ENCODE assay signal across 8 cellular contexts in genomic region chr14:44961151-44961729, GRCh38. TPM values are rescaled to one million over a fixed set of nuclear protein-coding genes. Genes with fewer than 3 reads are reported as not detected.
DNase-seq lines count a peak whose midpoint lies in the region; ATAC-seq and TF ChIP-seq lines count a peak whose summit lies in the region.

No MANE protein-coding gene starts in this region.

- peak overlapping the region; percentile 99 for H3K4me3 ChIP-seq in endodermal cell (ENCODE audit: low read length)

- no peaks in the 10 kb centered on the region for H3K27me3 Mint-ChIP-seq in endodermal cell (ENCODE audit: insufficient read depth)

- H3K9ac ChIP-seq in endodermal cell (ENCODE audit: extremely low read depth, low read length, poor library complexity, severe bottlenecking) = peak overlapping the region; percentile 77

- H3K9me3 ChIP-seq in endodermal cell (ENCODE audit: control insufficient read depth, low read length) = no peaks in the 10 kb centered on the region

- H3K4me1 Mint-ChIP-seq in endodermal cell = peaks cover 43% of the 10 kb centered on the region

- no peak for TF ChIP-seq CTCF in endodermal cell (conservative IDR thresholded peaks at IDR 0.05)

- H3K36me3 Mint-ChIP-seq in endodermal cell (ENCODE audit: low read depth) = peaks cover 6% of the 10 kb centered on the region

- no peaks in the 10 kb centered on the region for H3K27me3 ChIP-seq in endodermal cell (ENCODE audit: control insufficient read depth, insufficient read depth, low read length, poor library complexity, severe bottlenecking)

- peaks cover 5% of the 10 kb centered on the region for H3K36me3 ChIP-seq in endodermal cell (ENCODE audit: control insufficient read depth, insufficient read depth, low read length)

- 0% methylated on average over 8 to 18 of the region's 21 CpGs for WGBS in endodermal cell (ENCODE audit: insufficient coverage in 1 of 2, insufficient read length in 1 of 2), 2 experiments

- H3K27ac Mint-ChIP-seq in endodermal cell = no peak overlapping the region

- ATAC-seq in GM18861 (IDR thresholded peaks at IDR 0.05; ENCODE audit: unreplicated experiment) (peak; percentile 2), HG03097 (IDR thresholded peaks at IDR 0.05; ENCODE audit: low FRiP score, unreplicated experiment) (peak; percentile 10)

- H3K9me3 Mint-ChIP-seq in endodermal cell = no peaks in the 10 kb centered on the region

- peak overlapping the region; percentile 88 for H3K27ac ChIP-seq in endodermal cell (ENCODE audit: low read depth, low read length)

- H3K4me1 ChIP-seq in endodermal cell (ENCODE audit: control insufficient read depth, insufficient read depth, low read length) = peaks cover 5% of the 10 kb centered on the region

- no peak overlapping the region for H3K4me3 Mint-ChIP-seq in endodermal cell

- DNase-seq in AG08396 (ENCODE audit: low spot score) = peak; percentile 56
- DNase-seq in NCI-H510A (lab: John Stamatoyannopoulos, UW) = peak; percentile 17
- peak; percentile 72 for DNase-seq in activated CD8-positive, alpha-beta memory T cell treated with anti-CD3 and anti-CD28 coated beads for 24 hours
- DNase-seq in endodermal cell = peak; percentile 77
- DNase-seq in midbrain (lab: John Stamatoyannopoulos, UW) = peak; percentile 57
- DNase-seq in stimulated activated CD8-positive, alpha-beta memory T cell treated with anti-CD3 and anti-CD28 coated beads, Interleukin-4, amount 100 ng/mL, for 1 hour (ENCODE audit: low read depth in 2 of 2, low spot score in 1 of 2) = peak; percentile 17 to 21

RNA-seq across cellular contexts. Expression of gene KLHL28, which starts 0.5 kb away (rescaled TPM):
- total RNA-seq in endodermal cell = 10 to 100 TPM; 18.6 to 20.3 TPM
- polyA plus RNA-seq in endodermal cell (2013, experiment 1 of 2) = 15.1 TPM
- 14.3 TPM for polyA plus RNA-seq in endodermal cell (2013, experiment 2 of 2)

RNA-seq across cellular contexts. Expression of gene TOGARAM1, which starts 0.8 kb away (rescaled TPM):
- total RNA-seq in endodermal cell = 10 to 100 TPM; 12.3 to 13.7 TPM
- polyA plus RNA-seq in endodermal cell (2013, experiment 1 of 2) = 12.6 TPM
- polyA plus RNA-seq in endodermal cell (2013, experiment 2 of 2) = 15.6 TPM

Comparison
In these comparisons a context has a peak if more than half of its experiments do, and no peak if none do; other contexts are left out.
1. Peak in every context shown above with its lines: DNase-seq, ATAC-seq, H3K4me3 ChIP-seq and H3K27ac ChIP-seq.
2. DNase-seq: peak in every context shown above with its lines; median percentile 77 in endodermal cell; 72 in activated CD8-positive, alpha-beta memory T cell treated with anti-CD3 and anti-CD28 coated beads for 24 hours; 57 in midbrain; 56 in AG08396; 19 in stimulated activated CD8-positive, alpha-beta memory T cell treated with anti-CD3 and anti-CD28 coated beads, Interleukin-4, amount 100 ng/mL, for 1 hour; 17 in NCI-H510A.